Comparison of ENCODE assay signal across 11 cellular contexts in the genomic region with DNA sequence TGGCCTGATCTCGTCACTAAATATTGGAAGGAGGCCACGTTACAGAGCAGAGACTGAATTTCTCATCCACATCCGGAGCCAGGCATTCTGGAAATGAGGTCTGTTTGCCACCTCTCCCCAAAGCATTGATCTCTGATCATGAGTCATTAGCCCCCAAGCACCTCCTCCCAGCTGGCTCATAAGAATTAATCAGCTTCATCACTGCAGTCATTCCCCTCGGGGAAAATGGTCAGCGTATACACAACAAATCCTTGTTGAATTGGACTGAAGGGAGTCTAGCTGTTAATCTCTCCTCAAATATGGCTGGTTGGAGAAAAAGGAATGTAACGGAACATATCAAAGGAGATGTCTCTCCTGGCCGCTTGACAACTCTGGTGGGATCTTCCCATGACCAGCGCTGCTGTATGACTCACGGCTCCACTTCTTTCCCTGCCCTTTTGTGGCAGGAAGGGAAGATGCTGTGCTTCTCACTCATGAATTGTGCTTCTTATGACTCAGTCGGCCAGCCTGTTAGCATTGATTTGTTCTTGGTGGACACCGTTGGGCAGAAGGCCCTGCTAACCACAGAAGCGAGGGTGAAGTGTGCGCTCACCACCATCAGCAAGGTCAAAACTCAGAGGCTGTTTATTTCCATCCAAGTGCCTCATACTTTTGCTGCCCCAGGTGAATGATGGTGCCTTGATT.
A peak's percentile ranks its signal among the peaks of the same experiment; 100 is the strongest.
DNase-seq lines count a peak whose midpoint lies in the region; TF ChIP-seq lines count a peak whose summit lies in the region.
"Had no signal": no experiment of that assay in that cellular context is flagged by ENCODE, and none has a peak within 500 bp of the region (broad histone marks: within the 10 kb centered on the region; RNA-seq: fewer than 3 reads in every experiment).

No MANE protein-coding gene starts in this region.

- no peaks in the 10 kb centered on the region for H3K27me3 Mint-ChIP-seq in brain

- H3K27me3 ChIP-seq in HUES48 (ENCODE audit: control insufficient read depth, insufficient read depth, low read length), result no peaks in the 10 kb centered on the region

- H3K9me3 Mint-ChIP-seq in brain, result peaks cover 0 to 4% (median 0%) of the 10 kb centered on the region in 5 experiments

- no peaks in the 10 kb centered on the region for H3K36me3 Mint-ChIP-seq in brain

- H3K9ac ChIP-seq in HUES48 (ENCODE audit: low read depth, low read length), result no peak overlapping the region

- peaks cover 12% of the 10 kb centered on the region for H3K4me1 Mint-ChIP-seq in brain

- no peak for TF ChIP-seq CTCF in AG09319 (IDR thresholded peaks at IDR 0.05; ENCODE audit: low read depth, low read length)
- no peak for TF ChIP-seq CTCF in brain (conservative IDR thresholded peaks at IDR 0.05)
- TF ChIP-seq CTCF in coronary artery (IDR thresholded peaks at IDR 0.05), result no peak

- H3K4me1 ChIP-seq in HUES48 (ENCODE audit: control insufficient read depth, insufficient read depth, low read length), result peaks cover 13% of the 10 kb centered on the region

- H3K27ac ChIP-seq in HUES48 (ENCODE audit: low read depth, low read length), result peak overlapping the region; percentile 59
- H3K27ac ChIP-seq in coronary artery, result no peak overlapping the region

- DNase-seq in AG09319 (ENCODE audit: extremely low read depth, low read depth) (peak; percentile 70), kidney tubule cell (ENCODE audit: low spot score) (peak; percentile 94), NCI-H1417 (lab: John Stamatoyannopoulos, UW) (no peak), putamen (ENCODE audit: low spot score) (no peak), coronary artery (ENCODE audit: low spot score) (no peak), cortex of kidney (lab: John Stamatoyannopoulos, UW) (no peak)
- DNase-seq: NCI-H2107, T-helper 2 cell had no signal

- H3K4me3 ChIP-seq in HUES48 (ENCODE audit: low read depth, low read length), result no peak overlapping the region
- no peak overlapping the region for H3K4me3 ChIP-seq in coronary artery

- H3K36me3 ChIP-seq in HUES48 (ENCODE audit: control insufficient read depth, insufficient read depth, low read length), result no peaks in the 10 kb centered on the region

- no peak overlapping the region for H3K4me3 Mint-ChIP-seq in brain
- H3K4me3 Mint-ChIP-seq: dendritic cell treated with granulocyte-macrophage colony-stimulating factor and Interleukin-4, amounts not matched to agents 40 ng/mL and 50 ng/mL, for 4 days had no signal

- H3K27ac Mint-ChIP-seq in brain, result peak overlapping the region in 4 of 5 experiments; percentile 25 to 83 (median 38)
- H3K27ac Mint-ChIP-seq: dendritic cell treated with granulocyte-macrophage colony-stimulating factor and Interleukin-4, amounts not matched to agents 40 ng/mL and 50 ng/mL, for 4 days had no signal

- H3K9me3 ChIP-seq in HUES48 (ENCODE audit: control insufficient read depth, insufficient read depth, low read length), result no peaks in the 10 kb centered on the region

Comparison
In these comparisons a context has a peak if more than half of its experiments do, and no peak if none do; other contexts are left out.
1. DNase-seq: peak in AG09319 (single experiment) and kidney tubule cell (single experiment); none in NCI-H1417 (0 of 3), putamen (single experiment), coronary artery (single experiment) and cortex of kidney (single experiment).